ENCODE assay signal across 24 cellular contexts in the genomic region with DNA sequence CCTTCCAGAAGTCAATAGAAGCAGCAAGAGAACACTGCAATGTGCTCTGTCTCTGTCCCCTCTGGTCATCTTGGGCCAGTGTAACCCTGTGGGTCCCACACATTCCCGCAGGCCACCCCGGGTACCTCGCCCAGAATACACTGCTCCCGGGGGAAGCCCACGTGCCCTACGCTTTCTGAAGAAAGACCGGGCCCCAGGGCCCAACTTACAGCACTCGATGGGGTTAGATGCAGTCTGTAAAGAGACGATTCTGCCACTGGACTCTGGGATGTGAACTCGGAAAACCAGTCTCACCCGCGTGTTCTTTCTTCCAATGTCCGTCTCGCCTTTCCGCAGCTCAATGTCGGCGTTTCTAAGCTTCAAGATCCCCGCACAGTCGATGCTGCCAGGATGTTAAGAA.
DNase-seq lines count a peak whose midpoint lies in the region; ATAC-seq and TF ChIP-seq lines count a peak whose summit lies in the region.
"Had no signal": no experiment of that assay in that cellular context is flagged by ENCODE, and none has a peak within 500 bp of the region (broad histone marks: within the 10 kb centered on the region; RNA-seq: fewer than 3 reads in every experiment).

No MANE protein-coding gene starts in this region.

- H3K27me3 ChIP-seq in HCT116 (ENCODE audit: insufficient read depth, low read length) = no peaks in the 10 kb centered on the region
- H3K27me3 ChIP-seq: BLaER1 treated with 17β-estradiol and CSF1 and Interleukin-3, amounts not matched to agents 10 nM and 100 nM; MG63 had no signal

- TF ChIP-seq POLR2A in HCT116 (IDR thresholded peaks at IDR 0.05; ENCODE audit: borderline replicate concordance, extremely low read depth, insufficient read depth, insufficient read length) = no peak

- no peak overlapping the region for H3K27ac ChIP-seq in HCT116 (ENCODE audit: low read depth, low read length)
- H3K27ac ChIP-seq: BLaER1 treated with 17β-estradiol and CSF1 and Interleukin-3, amounts not matched to agents 10 nM and 100 nM; PC-9; SJSA1 had no signal

- intact Hi-C loops in activated CD8-positive, alpha-beta T cell treated with anti-CD3 and anti-CD28 coated beads for 36 hours (cut with micrococcal nuclease) = loop anchor here (5.0 kb wide), 1 partner anchor 71 kb away; no protein-coding TSS in a partner anchor
- intact Hi-C loops in HCT116 (cut with micrococcal nuclease) = no loop called here

- H3K79me2 ChIP-seq in HCT116 (ENCODE audit: insufficient read depth, low read length) = no peaks in the 10 kb centered on the region

- H4K20me1 ChIP-seq in HCT116 (ENCODE audit: insufficient read depth) = no peaks in the 10 kb centered on the region
- H4K20me1 ChIP-seq: BLaER1 treated with 17β-estradiol and CSF1 and Interleukin-3, amounts not matched to agents 10 nM and 100 nM had no signal

- H3K36me3 ChIP-seq in HCT116 (ENCODE audit: control insufficient read depth in 1 of 2, insufficient read depth in 2 of 2, low read length in 2 of 2) = no peaks in the 10 kb centered on the region
- H3K36me3 ChIP-seq: MG63, SJSA1 had no signal

- no peak for ATAC-seq in activated CD8-positive, alpha-beta T cell treated with anti-CD3 and anti-CD28 coated beads, Interleukin-2, amount 10 ng/mL, durations not matched to agents 7 days and 5 days
- no peak for ATAC-seq in activated CD8-positive, alpha-beta T cell treated with anti-CD3 and anti-CD28 coated beads for 36 hours
- 0 out of 2 replicates have a peak, but pooled peaks have one; percentile 22 for ATAC-seq in HCT116
- ATAC-seq in natural killer cell treated with Interleukin-12 subunit alpha and Interleukin-12 subunit beta and Interleukin-15 and Interleukin-18, amount 100 ng/mL, for 72 hours = no peak
- ATAC-seq in stimulated activated memory B cell treated with anti-CD40 and anti-IgM and Interleukin-4, amounts not matched to agents 10 μg/mL and 1 μg/mL and 100 μg/mL, for 72 hours = no peak
- ATAC-seq: GM23338 had no signal

- H3K4me3 ChIP-seq in HCT116 (replicated peaks in 1 of 2; ENCODE audit: low read depth in 1 of 2, low read length in 2 of 2) = no peak overlapping the region
- H3K4me3 ChIP-seq: BLaER1 treated with 17β-estradiol and CSF1 and Interleukin-3, amounts not matched to agents 10 nM and 100 nM; GM23338; MG63; PC-9; SJSA1 had no signal

- no peak overlapping the region for H3K4me2 ChIP-seq in HCT116 (ENCODE audit: low read length)
- H3K4me2 ChIP-seq: BLaER1 treated with 17β-estradiol and CSF1 and Interleukin-3, amounts not matched to agents 10 nM and 100 nM; GM23338; PC-9 had no signal

- H3K4me1 ChIP-seq in HCT116 (ENCODE audit: control insufficient read depth in 1 of 2, insufficient read depth in 2 of 2, low read length in 2 of 2) = no peaks in the 10 kb centered on the region
- H3K4me1 ChIP-seq: BLaER1 treated with 17β-estradiol and CSF1 and Interleukin-3, amounts not matched to agents 10 nM and 100 nM; SJSA1 had no signal

- H3K9me3 ChIP-seq in HCT116 (ENCODE audit: control insufficient read depth in 1 of 2, insufficient read depth in 1 of 2, low read depth in 1 of 2, low read length in 2 of 2) = no peaks in the 10 kb centered on the region

- peaks cover 84% of the 10 kb centered on the region for H3K36me3 Mint-ChIP-seq in activated CD8-positive, alpha-beta T cell treated with anti-CD3 and anti-CD28 coated beads, Interleukin-2, amount 10 ng/mL, durations not matched to agents 7 days and 5 days (ENCODE audit: low read depth)
- peaks cover 86% of the 10 kb centered on the region for H3K36me3 Mint-ChIP-seq in activated CD8-positive, alpha-beta T cell treated with anti-CD3 and anti-CD28 coated beads for 36 hours (ENCODE audit: low read depth)
- H3K36me3 Mint-ChIP-seq in immature natural killer cell = peaks cover 38 to 68% (median 50%) of the 10 kb centered on the region in 3 donors
- peaks cover 56% of the 10 kb centered on the region for H3K36me3 Mint-ChIP-seq in natural killer cell treated with Interleukin-12 subunit alpha and Interleukin-12 subunit beta and Interleukin-15 and Interleukin-18, amount 100 ng/mL, for 72 hours
- peaks cover 68% of the 10 kb centered on the region for H3K36me3 Mint-ChIP-seq in stimulated activated memory B cell treated with anti-CD40 and anti-IgM and Interleukin-4, amounts not matched to agents 10 μg/mL and 1 μg/mL and 100 μg/mL, for 72 hours

- POLR2A ChIA-PET in activated CD8-positive, alpha-beta T cell treated with anti-CD3 and anti-CD28 coated beads, Interleukin-2, amount 10 ng/mL, durations not matched to agents 7 days and 5 days (lab: Charles Lee) = no interaction called here
- POLR2A ChIA-PET in activated CD8-positive, alpha-beta T cell treated with anti-CD3 and anti-CD28 coated beads for 36 hours (lab: Charles Lee) = interaction anchor here (1.0 to 1.3 kb wide), 2 partner anchors 67 to 69 kb away, joined by 3 to 4 read pairs; a partner anchor contains a TSS
- POLR2A ChIA-PET in HCT116 (lab: Charles Lee) = interaction anchor here (1.0 kb wide), 1 partner anchor 10 kb away, joined by 3 read pairs; no protein-coding TSS in a partner anchor

- no peaks in the 10 kb centered on the region for H3K9me2 ChIP-seq in HCT116 (ENCODE audit: insufficient read depth)

- TF ChIP-seq CTCF in activated CD8-positive, alpha-beta T cell treated with anti-CD3 and anti-CD28 coated beads for 36 hours (IDR thresholded peaks at IDR 0.05) = no peak
- TF ChIP-seq CTCF in HCT116 (IDR thresholded peaks at IDR 0.05 in 2 of 3, conservative IDR thresholded peaks at IDR 0.05 in 1 of 3; ENCODE audit: borderline replicate concordance in 1 of 3, insufficient read depth in 1 of 3, low read depth in 2 of 3, low read length in 2 of 3) = no peak

- BruUV-seq in HCT116 (replicated peaks; lab: Mats Ljungman, UMichigan) = no TSS peak

- no peak for TF ChIP-seq RAD21 in HCT116 (IDR thresholded peaks at IDR 0.05; ENCODE audit: low read depth)

- RAD21 ChIA-PET in HCT116 (lab: Charles Lee; ENCODE audit: low non-redundant PET in 1 of 2, low total read pairs in 2 of 2, uncharacterized antibody in 2 of 2, unreplicated experiment in 2 of 2) = no interaction called here

- DNase-seq in activated CD8-positive, alpha-beta T cell treated with anti-CD3 and anti-CD28 coated beads, Interleukin-2, amount 10 ng/mL, durations not matched to agents 7 days and 5 days = no peak
- no peak for DNase-seq in activated CD8-positive, alpha-beta T cell treated with anti-CD3 and anti-CD28 coated beads for 36 hours
- DNase-seq in HCT116 (ENCODE audit: low read depth, low spot score) (no peak), immature natural killer cell (no peak), AG20443 (ENCODE audit: low spot score) (no peak), HCEC 1CT (no peak)
- no peak for DNase-seq in natural killer cell treated with Interleukin-12 subunit alpha and Interleukin-12 subunit beta and Interleukin-15 and Interleukin-18, amount 100 ng/mL, for 72 hours (ENCODE audit: low spot score)
- DNase-seq: AML-193; CD4-positive, alpha-beta T cell; COR-L47; DMS53; KBM-7; MG63; NCI-H1105 treated with DMSO at 0.1 percent for 48 hours; NCI-H146; NCI-H2029; NCI-H2227 treated with DMSO at 0.1 percent for 48 hours; NCI-H526 treated with DMSO at 0.1 percent for 48 hours; PC-9; Right ventricle myocardium superior had no signal

- H3K27me3 Mint-ChIP-seq in activated CD8-positive, alpha-beta T cell treated with anti-CD3 and anti-CD28 coated beads, Interleukin-2, amount 10 ng/mL, durations not matched to agents 7 days and 5 days (ENCODE audit: low read depth) = no peaks in the 10 kb centered on the region
- H3K27me3 Mint-ChIP-seq in activated CD8-positive, alpha-beta T cell treated with anti-CD3 and anti-CD28 coated beads for 36 hours = no peaks in the 10 kb centered on the region
- peaks cover 1 to 3% (median 2%) of the 10 kb centered on the region in 3 donors for H3K27me3 Mint-ChIP-seq in immature natural killer cell (ENCODE audit: low read depth in 3 of 3)
- H3K27me3 Mint-ChIP-seq in natural killer cell treated with Interleukin-12 subunit alpha and Interleukin-12 subunit beta and Interleukin-15 and Interleukin-18, amount 100 ng/mL, for 72 hours = no peaks in the 10 kb centered on the region
- H3K27me3 Mint-ChIP-seq in stimulated activated memory B cell treated with anti-CD40 and anti-IgM and Interleukin-4, amounts not matched to agents 10 μg/mL and 1 μg/mL and 100 μg/mL, for 72 hours = no peaks in the 10 kb centered on the region
- H3K27me3 Mint-ChIP-seq: CD4-positive, alpha-beta T cell had no signal

- no peak overlapping the region for H3K9ac ChIP-seq in HCT116 (ENCODE audit: low read length)
- H3K9ac ChIP-seq: BLaER1 treated with 17β-estradiol and CSF1 and Interleukin-3, amounts not matched to agents 10 nM and 100 nM had no signal

- H3K4me3 Mint-ChIP-seq in activated CD8-positive, alpha-beta T cell treated with anti-CD3 and anti-CD28 coated beads, Interleukin-2, amount 10 ng/mL, durations not matched to agents 7 days and 5 days = no peak overlapping the region
- no peak overlapping the region for H3K4me3 Mint-ChIP-seq in activated CD8-positive, alpha-beta T cell treated with anti-CD3 and anti-CD28 coated beads for 36 hours
- no peak overlapping the region for H3K4me3 Mint-ChIP-seq in immature natural killer cell
- no peak overlapping the region for H3K4me3 Mint-ChIP-seq in natural killer cell treated with Interleukin-12 subunit alpha and Interleukin-12 subunit beta and Interleukin-15 and Interleukin-18, amount 100 ng/mL, for 72 hours
- no peak overlapping the region for H3K4me3 Mint-ChIP-seq in stimulated activated memory B cell treated with anti-CD40 and anti-IgM and Interleukin-4, amounts not matched to agents 10 μg/mL and 1 μg/mL and 100 μg/mL, for 72 hours
- H3K4me3 Mint-ChIP-seq: CD4-positive, alpha-beta T cell; GM23338 had no signal

- CTCF ChIA-PET in activated CD8-positive, alpha-beta T cell treated with anti-CD3 and anti-CD28 coated beads, Interleukin-2, amount 10 ng/mL, durations not matched to agents 7 days and 5 days (lab: Charles Lee) = interaction anchor here (1.4 kb wide), 1 partner anchor 92 kb away, joined by 3 read pairs; no protein-coding TSS in a partner anchor
- CTCF ChIA-PET in activated CD8-positive, alpha-beta T cell treated with anti-CD3 and anti-CD28 coated beads for 36 hours (lab: Charles Lee) = interaction anchor here (1.4 to 1.6 kb wide), 3 partner anchors 8 to 121 kb away, joined by 3 to 8 read pairs (median 3); no protein-coding TSS in a partner anchor
- CTCF ChIA-PET in HCT116 (lab: Charles Lee) = interaction anchor here (0.5 kb wide), 1 partner anchor 628 kb away, joined by 4 read pairs; no protein-coding TSS in a partner anchor

- peak overlapping the region; percentile 39 for H3K27ac Mint-ChIP-seq in activated CD8-positive, alpha-beta T cell treated with anti-CD3 and anti-CD28 coated beads, Interleukin-2, amount 10 ng/mL, durations not matched to agents 7 days and 5 days
- no peak overlapping the region for H3K27ac Mint-ChIP-seq in activated CD8-positive, alpha-beta T cell treated with anti-CD3 and anti-CD28 coated beads for 36 hours
- H3K27ac Mint-ChIP-seq in immature natural killer cell = peak overlapping the region; percentile 19 to 75 (median 46)
- peak overlapping the region; percentile 22 to 84 for H3K27ac Mint-ChIP-seq in natural killer cell treated with Interleukin-12 subunit alpha and Interleukin-12 subunit beta and Interleukin-15 and Interleukin-18, amount 100 ng/mL, for 72 hours
- no peak overlapping the region for H3K27ac Mint-ChIP-seq in stimulated activated memory B cell treated with anti-CD40 and anti-IgM and Interleukin-4, amounts not matched to agents 10 μg/mL and 1 μg/mL and 100 μg/mL, for 72 hours
- H3K27ac Mint-ChIP-seq: CD4-positive, alpha-beta T cell; GM23338 had no signal

- H3K4me1 Mint-ChIP-seq in activated CD8-positive, alpha-beta T cell treated with anti-CD3 and anti-CD28 coated beads, Interleukin-2, amount 10 ng/mL, durations not matched to agents 7 days and 5 days (ENCODE audit: low read depth) = peaks cover 78% of the 10 kb centered on the region
- peaks cover 66% of the 10 kb centered on the region for H3K4me1 Mint-ChIP-seq in activated CD8-positive, alpha-beta T cell treated with anti-CD3 and anti-CD28 coated beads for 36 hours (ENCODE audit: low read depth)
- H3K4me1 Mint-ChIP-seq in immature natural killer cell = peaks cover 64 to 89% of the 10 kb centered on the region in 2 donors
- H3K4me1 Mint-ChIP-seq in natural killer cell treated with Interleukin-12 subunit alpha and Interleukin-12 subunit beta and Interleukin-15 and Interleukin-18, amount 100 ng/mL, for 72 hours (ENCODE audit: low read depth in 2 of 2) = peaks cover 64 to 69% of the 10 kb centered on the region in 2 donors
- peaks cover 25% of the 10 kb centered on the region for H3K4me1 Mint-ChIP-seq in stimulated activated memory B cell treated with anti-CD40 and anti-IgM and Interleukin-4, amounts not matched to agents 10 μg/mL and 1 μg/mL and 100 μg/mL, for 72 hours

- H2AFZ ChIP-seq in HCT116 (ENCODE audit: low read depth, low read length, poor library complexity, severe bottlenecking) = no peak overlapping the region
- H2AFZ ChIP-seq: GM23338, PC-9 had no signal

- no peaks in the 10 kb centered on the region for H3K9me3 Mint-ChIP-seq in activated CD8-positive, alpha-beta T cell treated with anti-CD3 and anti-CD28 coated beads, Interleukin-2, amount 10 ng/mL, durations not matched to agents 7 days and 5 days (ENCODE audit: insufficient read depth)
- H3K9me3 Mint-ChIP-seq in activated CD8-positive, alpha-beta T cell treated with anti-CD3 and anti-CD28 coated beads for 36 hours = peaks cover 7% of the 10 kb centered on the region
- H3K9me3 Mint-ChIP-seq in immature natural killer cell = no peaks in the 10 kb centered on the region
- peaks cover 2% of the 10 kb centered on the region for H3K9me3 Mint-ChIP-seq in natural killer cell treated with Interleukin-12 subunit alpha and Interleukin-12 subunit beta and Interleukin-15 and Interleukin-18, amount 100 ng/mL, for 72 hours
- no peaks in the 10 kb centered on the region for H3K9me3 Mint-ChIP-seq in stimulated activated memory B cell treated with anti-CD40 and anti-IgM and Interleukin-4, amounts not matched to agents 10 μg/mL and 1 μg/mL and 100 μg/mL, for 72 hours

Comparison
In these comparisons a context has a peak if more than half of its experiments do, and no peak if none do; other contexts are left out.
1. H3K27ac Mint-ChIP-seq: peak in activated CD8-positive, alpha-beta T cell treated with anti-CD3 and anti-CD28 coated beads, Interleukin-2, amount 10 ng/mL, durations not matched to agents 7 days and 5 days (single experiment), immature natural killer cell (6 of 6) and natural killer cell treated with Interleukin-12 subunit alpha and Interleukin-12 subunit beta and Interleukin-15 and Interleukin-18, amount 100 ng/mL, for 72 hours (2 of 2); none in activated CD8-positive, alpha-beta T cell treated with anti-CD3 and anti-CD28 coated beads for 36 hours (single experiment) and stimulated activated memory B cell treated with anti-CD40 and anti-IgM and Interleukin-4, amounts not matched to agents 10 μg/mL and 1 μg/mL and 100 μg/mL, for 72 hours (single experiment).